14 cellular contexts compared by ENCODE assay signal in genomic region chr11:111069076-111069475, GRCh38.
DNase-seq lines count a peak whose midpoint lies in the region; ATAC-seq and TF ChIP-seq lines count a peak whose summit lies in the region.
"Had no signal": no experiment of that assay in that cellular context is flagged by ENCODE, and none has a peak within 500 bp of the region (broad histone marks: within the 10 kb centered on the region; RNA-seq: fewer than 3 reads in every experiment).

No MANE protein-coding gene starts in this region.

- no peaks in the 10 kb centered on the region for H3K4me1 Mint-ChIP-seq in activated T-cell treated with anti-CD3 and anti-CD28 coated beads, Interleukin-2, amount 50 U/mL, for 24 hours (ENCODE audit: low read depth)
- H3K4me1 Mint-ChIP-seq: activated CD4-positive, alpha-beta T cell treated with anti-CD3 and anti-CD28 coated beads, Interleukin-2, amount 10 ng/mL, durations not matched to agents 24 days and 14 days had no signal

- peaks cover 11% of the 10 kb centered on the region for H3K9me3 Mint-ChIP-seq in activated T-cell treated with anti-CD3 and anti-CD28 coated beads, Interleukin-2, amount 50 U/mL, for 24 hours

- H3K36me3 Mint-ChIP-seq in activated T-cell treated with anti-CD3 and anti-CD28 coated beads, Interleukin-2, amount 50 U/mL, for 24 hours (ENCODE audit: low read depth), result no peaks in the 10 kb centered on the region

- POLR2A ChIA-PET in AG04449 (lab: Yijun Ruan, JAX), result no interaction called here

- no peak for ATAC-seq in GM21381 (IDR thresholded peaks at IDR 0.05; ENCODE audit: unreplicated experiment)
- ATAC-seq in GM18505 (IDR thresholded peaks at IDR 0.05; ENCODE audit: unreplicated experiment), result no peak

- CTCF ChIA-PET in AG04449 (lab: Yijun Ruan, JAX), result no interaction called here

- H3K4me3 Mint-ChIP-seq in activated T-cell treated with anti-CD3 and anti-CD28 coated beads, Interleukin-2, amount 50 U/mL, for 24 hours, result no peak overlapping the region
- H3K4me3 Mint-ChIP-seq: activated CD4-positive, alpha-beta T cell treated with anti-CD3 and anti-CD28 coated beads, Interleukin-2, amount 10 ng/mL, durations not matched to agents 24 days and 14 days had no signal

- no peaks in the 10 kb centered on the region for H3K27me3 Mint-ChIP-seq in activated T-cell treated with anti-CD3 and anti-CD28 coated beads, Interleukin-2, amount 50 U/mL, for 24 hours
- H3K27me3 Mint-ChIP-seq: activated CD4-positive, alpha-beta T cell treated with anti-CD3 and anti-CD28 coated beads, Interleukin-2, amount 10 ng/mL, durations not matched to agents 24 days and 14 days had no signal

- H3K27ac Mint-ChIP-seq in activated T-cell treated with anti-CD3 and anti-CD28 coated beads, Interleukin-2, amount 50 U/mL, for 24 hours, result no peak overlapping the region
- H3K27ac Mint-ChIP-seq: activated CD4-positive, alpha-beta T cell treated with anti-CD3 and anti-CD28 coated beads, Interleukin-2, amount 10 ng/mL, durations not matched to agents 24 days and 14 days had no signal

- no peak overlapping the region for H3K4me3 ChIP-seq in AG04449 (ENCODE audit: low read depth, low read length)
- H3K4me3 ChIP-seq: stomach had no signal

- DNase-seq in AG04449 (ENCODE audit: low read depth, low spot score) (no peak), HCEC 1CT (peak; percentile 92), amniotic epithelial cell (ENCODE audit: low read depth) (peak; percentile 49), hepatic stellate cell (ENCODE audit: low spot score) (peak; percentile 35), pons (ENCODE audit: low spot score) (no peak)
- DNase-seq in activated T-cell treated with anti-CD3 and anti-CD28 coated beads, Interleukin-2, amount 50 U/mL, for 24 hours, result no peak
- DNase-seq: activated CD4-positive, alpha-beta T cell treated with anti-CD3 and anti-CD28 coated beads, Interleukin-2, amount 10 ng/mL, durations not matched to agents 24 days and 14 days; activated gamma-delta T cell; NCI-H1694 treated with DMSO at 0.1 percent for 48 hours; NK-92 treated with Interleukin-12 subunit alpha and Interleukin-12 subunit beta, amount 100 ng/mL, for 24 hours; posterior cingulate gyrus; stomach had no signal

- no peak for TF ChIP-seq POLR2A in GM18505 (IDR thresholded peaks at IDR 0.05; ENCODE audit: borderline replicate concordance, extremely low read depth, insufficient read depth, insufficient read length)

- TF ChIP-seq CTCF in AG04449 (IDR thresholded peaks at IDR 0.05; ENCODE audit: insufficient read depth, low read length, missing control alignments), result peak; percentile 6

Comparison
In these comparisons a context has a peak if more than half of its experiments do, and no peak if none do; other contexts are left out.
1. DNase-seq: peak in HCEC 1CT (single experiment), amniotic epithelial cell (single experiment) and hepatic stellate cell (single experiment); none in AG04449 (single experiment), pons (single experiment) and activated T-cell treated with anti-CD3 and anti-CD28 coated beads, Interleukin-2, amount 50 U/mL, for 24 hours (single experiment).